Comparison of ENCODE assay signal across 22 cellular contexts in genomic region chr12:103802586-103802886, GRCh38. TPM values are rescaled to one million over a fixed set of nuclear protein-coding genes. Genes with fewer than 3 reads are reported as not detected.
A peak's percentile ranks its signal among the peaks of the same experiment; 100 is the strongest.
DNase-seq lines count a peak whose midpoint lies in the region; ATAC-seq and TF ChIP-seq lines count a peak whose summit lies in the region.
"Had no signal": no experiment of that assay in that cellular context is flagged by ENCODE, and none has a peak within 500 bp of the region (broad histone marks: within the 10 kb centered on the region; RNA-seq: fewer than 3 reads in every experiment).

No MANE protein-coding gene starts in this region.

- CTCF ChIA-PET in Calu3 (lab: Charles Lee), result interaction anchor here (0.6 to 1.4 kb wide), 4 partner anchors 9 to 983 kb away, joined by 3 to 6 read pairs (median 3); partner anchors contain the start of gene NT5DC3
- CTCF ChIA-PET in T-cell (lab: Charles Lee), result no interaction called here

- peaks cover 3% of the 10 kb centered on the region for H3K9me3 Mint-ChIP-seq in Calu3 (ENCODE audit: low read depth, unreplicated experiment)
- H3K9me3 Mint-ChIP-seq in T-cell, result no peaks in the 10 kb centered on the region
- H3K9me3 Mint-ChIP-seq: activated T-helper 2 cell treated with anti-CD3 and anti-CD28 coated beads, Interferon-gamma antibody, Interleukin-2, Interleukin-4, amounts not matched to agents 10 μg/mL and 5 μg/mL and 100 μg/mL, durations not matched to agents 14 hours and 24 hours and 36 hours; CD8-positive, alpha-beta T cell; nephron progenitor cell had no signal

- intact Hi-C loops in Calu3 (cut with micrococcal nuclease; ENCODE audit: unreplicated experiment), result loop anchor here (5.0 kb wide), 1 partner anchor 130 kb away; the partner anchor contains the start of gene HSP90B1
- intact Hi-C loops in lower lobe of right lung (cut with DNase I), result no loop called here

- H3K36me3 ChIP-seq in brain microvascular endothelial cell (replicated peaks) (peaks cover 4% of the 10 kb centered on the region), osteoblast (ENCODE audit: insufficient read depth, low read length) (peaks cover 8% of the 10 kb centered on the region), lower lobe of right lung (no peaks in the 10 kb centered on the region)

- H3K27ac ChIP-seq in brain microvascular endothelial cell (peak overlapping the region; percentile 21), osteoblast (ENCODE audit: low read depth, low read length) (peak overlapping the region; percentile 0), lower lobe of right lung (no peak overlapping the region)
- H3K27ac ChIP-seq: SK-N-MC had no signal

- no peak overlapping the region for H2AFZ ChIP-seq in osteoblast (ENCODE audit: low read length)

- peak overlapping the region; percentile 52 for H3K4me3 Mint-ChIP-seq in Calu3 (ENCODE audit: low read depth, unreplicated experiment)
- H3K4me3 Mint-ChIP-seq in T-helper 17 cell, result no peak overlapping the region
- H3K4me3 Mint-ChIP-seq in T-cell, result no peak overlapping the region
- H3K4me3 Mint-ChIP-seq: CD8-positive, alpha-beta T cell; dendritic cell treated with granulocyte-macrophage colony-stimulating factor and Interleukin-4, amounts not matched to agents 40 ng/mL and 50 ng/mL, for 4 days; nephron progenitor cell had no signal

- in situ Hi-C loops in brain microvascular endothelial cell (cut with HindIII; ENCODE audit: low pct_ligation_motif_present, low sequenced_read_pairs), result no loop called here

- TF ChIP-seq CTCF in Calu3 (IDR thresholded peaks at IDR 0.05; ENCODE audit: unreplicated experiment) (no peak), brain microvascular endothelial cell (IDR thresholded peaks at IDR 0.05; ENCODE audit: low read depth, low read length, missing control alignments) (no peak), osteoblast (IDR thresholded peaks at IDR 0.05; ENCODE audit: extremely low read depth, low read depth, low read length) (no peak), GM10266 (IDR thresholded peaks at IDR 0.05; ENCODE audit: control insufficient read depth, insufficient read depth, low read depth, missing control alignments) (no peak), lower lobe of right lung (IDR thresholded peaks at IDR 0.05) (no peak)

- peak; percentile 84 for DNase-seq in Calu3
- DNase-seq in NOMO-1 treated with DMSO at 0.1 percent for 48 hours (lab: John Stamatoyannopoulos, UW; ENCODE audit: unreplicated experiment), result peak; percentile 57
- no peak for DNase-seq in brain microvascular endothelial cell
- DNase-seq in osteoblast (ENCODE audit: insufficient read length, low spot score, missing footprints), result no peak
- DNase-seq in T-helper 17 cell, result no peak
- no peak for DNase-seq in T-cell
- DNase-seq in GM10266 (ENCODE audit: extremely low spot score), result no peak
- no peak for DNase-seq in lower lobe of right lung
- DNase-seq: activated CD4-positive, alpha-beta T cell treated with anti-CD3 and anti-CD28 coated beads for 4 hours; CD8-positive, alpha-beta T cell; DMS53; KBM-7; mesendoderm; NCI-H1092 treated with DMSO at 0.1 percent for 48 hours; NCI-H2107; NCI-H526; nephron progenitor cell; stimulated activated CD4-positive, alpha-beta T cell treated with anti-CD3 and anti-CD28 coated beads, Interleukin-12 subunit alpha, Interleukin-12 subunit beta, amount 100 ng/mL, for 4 hours; stimulated activated CD8-positive, alpha-beta memory T cell treated with anti-CD3 and anti-CD28 coated beads, Interleukin-4, amount 100 ng/mL, for 48 hours had no signal

- H3K36me3 Mint-ChIP-seq in Calu3 (ENCODE audit: insufficient read depth, unreplicated experiment) (peaks cover 47% of the 10 kb centered on the region), T-helper 17 cell (ENCODE audit: low read depth) (peaks cover 16% of the 10 kb centered on the region), T-cell (peaks cover 53% of the 10 kb centered on the region)

- H3K9me3 ChIP-seq in osteoblast (ENCODE audit: low read depth, low read length), result no peaks in the 10 kb centered on the region
- no peaks in the 10 kb centered on the region for H3K9me3 ChIP-seq in T-helper 17 cell (ENCODE audit: control insufficient read depth, low read length, poor library complexity, severe bottlenecking)
- no peaks in the 10 kb centered on the region for H3K9me3 ChIP-seq in lower lobe of right lung

- H3K4me1 Mint-ChIP-seq in Calu3 (ENCODE audit: low read depth, unreplicated experiment) (peaks cover 84% of the 10 kb centered on the region), T-helper 17 cell (peaks cover 8% of the 10 kb centered on the region), T-cell (no peaks in the 10 kb centered on the region)

- BruUV-seq in Calu3 (replicated peaks; lab: Mats Ljungman, UMichigan), result no TSS peak

- ATAC-seq in T-helper 17 cell, result no peak
- no peak for ATAC-seq in T-cell (replicated peaks in 1 of 4)
- no peak for ATAC-seq in lower lobe of right lung
- ATAC-seq: CD8-positive, alpha-beta T cell had no signal

- peaks cover 57% of the 10 kb centered on the region for H3K4me1 ChIP-seq in osteoblast (ENCODE audit: insufficient read depth, low read length)
- peaks cover 48% of the 10 kb centered on the region for H3K4me1 ChIP-seq in lower lobe of right lung

- POLR2A ChIA-PET in T-cell (lab: Charles Lee), result interaction anchor here in 1 of 2 donors (0.7 kb wide), 1 partner anchor 10 kb away, joined by 4 read pairs; no protein-coding TSS in a partner anchor

- H3K79me2 ChIP-seq in osteoblast (ENCODE audit: insufficient read depth, low read length), result no peaks in the 10 kb centered on the region

- H3K4me2 ChIP-seq in osteoblast (ENCODE audit: insufficient read depth, low read length), result no peak overlapping the region

- no peaks in the 10 kb centered on the region for H4K20me1 ChIP-seq in osteoblast (ENCODE audit: insufficient read depth, low read length)

- H3K27ac Mint-ChIP-seq in Calu3 (ENCODE audit: unreplicated experiment) (peak overlapping the region; percentile 95), T-helper 17 cell (no peak overlapping the region), T-cell (no peak overlapping the region)
- H3K27ac Mint-ChIP-seq: activated T-helper 2 cell treated with anti-CD3 and anti-CD28 coated beads, Interferon-gamma antibody, Interleukin-2, Interleukin-4, amounts not matched to agents 10 μg/mL and 5 μg/mL and 100 μg/mL, durations not matched to agents 14 hours and 24 hours and 36 hours; CD8-positive, alpha-beta T cell; dendritic cell treated with granulocyte-macrophage colony-stimulating factor and Interleukin-4, amounts not matched to agents 40 ng/mL and 50 ng/mL, for 4 days had no signal

- H3K27me3 Mint-ChIP-seq in Calu3 (ENCODE audit: unreplicated experiment) (no peaks in the 10 kb centered on the region), T-helper 17 cell (no peaks in the 10 kb centered on the region), T-cell (no peaks in the 10 kb centered on the region)

- H3K4me3 ChIP-seq in brain microvascular endothelial cell (ENCODE audit: low read depth, low read length) (no peak overlapping the region), osteoblast (ENCODE audit: insufficient read depth, low read length) (no peak overlapping the region), lower lobe of right lung (no peak overlapping the region)
- H3K4me3 ChIP-seq: SK-N-MC had no signal

- H3K27me3 ChIP-seq in brain microvascular endothelial cell (replicated peaks), result no peaks in the 10 kb centered on the region
- H3K27me3 ChIP-seq in osteoblast (ENCODE audit: insufficient read depth, low read length), result no peaks in the 10 kb centered on the region
- no peaks in the 10 kb centered on the region for H3K27me3 ChIP-seq in lower lobe of right lung (ENCODE audit: low read depth)

RNA-seq across cellular contexts. Expression of gene NT5DC3, which starts 38.5 kb away (rescaled TPM):
- total RNA-seq in Calu3 (2022) (18.1 and 24.0 TPM in 2 replicates), osteoblast (10.1 and 10.6 TPM in 2 replicates), T-helper 17 cell (1 to 10 TPM; 6.5 to 8.3 TPM), T-cell (1 to 10 TPM; 4.2 to 7.4 (median 6.3) TPM), lower lobe of right lung (4.0 TPM)

Comparison
In these comparisons a context has a peak if more than half of its experiments do, and no peak if none do; other contexts are left out.
1. DNase-seq: peak in Calu3 (single experiment) and NOMO-1 treated with DMSO at 0.1 percent for 48 hours (single experiment); none in brain microvascular endothelial cell (single experiment), osteoblast (single experiment), T-helper 17 cell (0 of 3), T-cell (0 of 34), GM10266 (single experiment) and lower lobe of right lung (single experiment).